Comparison of ENCODE assay signal across 18 cellular contexts in the genomic region with DNA sequence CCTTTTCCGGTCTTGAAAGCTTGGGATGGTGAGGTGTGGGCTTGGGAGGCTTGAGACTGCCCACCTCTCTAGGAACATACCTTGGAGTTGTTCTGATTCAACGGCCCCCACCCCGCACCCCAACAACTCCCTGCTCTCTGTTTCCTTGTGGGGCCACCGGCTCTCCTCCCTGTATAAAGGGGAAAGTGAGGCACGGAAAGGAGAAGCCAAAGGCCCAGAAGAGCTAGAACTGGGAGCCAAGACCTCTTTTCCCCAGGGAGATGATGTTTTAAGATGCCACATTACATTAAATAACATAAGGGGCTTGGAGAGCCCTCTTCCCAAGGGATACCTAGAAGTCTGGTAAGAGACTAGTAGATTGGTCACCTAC. TPM values are rescaled to one million over a fixed set of nuclear protein-coding genes. Genes with fewer than 3 reads are reported as not detected.
DNase-seq lines count a peak whose midpoint lies in the region; ATAC-seq and TF ChIP-seq lines count a peak whose summit lies in the region.
"Had no signal": no experiment of that assay in that cellular context is flagged by ENCODE, and none has a peak within 500 bp of the region (broad histone marks: within the 10 kb centered on the region; RNA-seq: fewer than 3 reads in every experiment).

No MANE protein-coding gene starts in this region.

- H3K9ac ChIP-seq in neural cell (ENCODE audit: low read length): peak overlapping the region; percentile 74

- TF ChIP-seq CTCF in GM23338 (conservative IDR thresholded peaks at IDR 0.05; ENCODE audit: low read depth in 2 of 2) (no peak), glutamatergic neuron (IDR thresholded peaks at IDR 0.05; ENCODE audit: partially characterized antibody, unreplicated experiment) (no peak), neural cell (IDR thresholded peaks at IDR 0.05; ENCODE audit: poor library complexity, severe bottlenecking) (no peak), tibial nerve (IDR thresholded peaks at IDR 0.05) (no peak)

- no peaks in the 10 kb centered on the region; the same call in 2 of the 3 replicates for H3K9me3 Mint-ChIP-seq in GM23338
- H3K9me3 Mint-ChIP-seq in T-cell: no peaks in the 10 kb centered on the region
- peaks cover 5% of the 10 kb centered on the region for H3K9me3 Mint-ChIP-seq in glutamatergic neuron (ENCODE audit: unreplicated experiment)

- H3K4me1 Mint-ChIP-seq in GM23338 (peaks cover 32% of the 10 kb centered on the region), T-cell (peaks cover 8 to 11% (median 9%) of the 10 kb centered on the region in 3 donors), glutamatergic neuron (ENCODE audit: low read depth, unreplicated experiment) (peaks cover 12% of the 10 kb centered on the region)

- H3K9me3 ChIP-seq in neural cell (ENCODE audit: low read length) (no peaks in the 10 kb centered on the region), tibial nerve (no peaks in the 10 kb centered on the region)
- H3K9me3 ChIP-seq: BE2C, psoas muscle, tibial artery had no signal

- H4K20me1 ChIP-seq in GM23338 (replicated peaks; ENCODE audit: insufficient read depth) (peaks cover 4% of the 10 kb centered on the region; the same call in 1 of the 2 replicates), neural cell (ENCODE audit: insufficient read depth) (no peaks in the 10 kb centered on the region)

- no peak for TF ChIP-seq POLR2A in tibial nerve (IDR thresholded peaks at IDR 0.05)

- H2AFZ ChIP-seq in GM23338: peak overlapping the region; percentile 94
- H2AFZ ChIP-seq in neural cell (ENCODE audit: low read depth, low read length): no peak overlapping the region

- TF ChIP-seq EP300 in neural cell (conservative IDR thresholded peaks at IDR 0.05; ENCODE audit: poor library complexity, severe bottlenecking) (no peak), tibial nerve (IDR thresholded peaks at IDR 0.05) (no peak)

- H3K27ac ChIP-seq in GM23338 (ENCODE audit: low read depth) (no peak overlapping the region), neural cell (ENCODE audit: low read length) (no peak overlapping the region), tibial nerve (no peak overlapping the region)
- H3K27ac ChIP-seq: psoas muscle, tibial artery had no signal

- DNase-seq in GM23338 (ENCODE audit: low spot score) (no peak), T-cell (no peak), glutamatergic neuron (no peak), tibial nerve (ENCODE audit: low spot score in 2 of 2) (no peak), NCI-H1436 treated with DMSO at 0.1 percent for 48 hours (lab: John Stamatoyannopoulos, UW) (no peak), GF-D8 (lab: John Stamatoyannopoulos, UW) (no peak)
- DNase-seq: activated CD8-positive, alpha-beta memory T cell treated with anti-CD3 and anti-CD28 coated beads, Interleukin-2, amount 50 U/mL, for 4 hours; BE2C; central memory CD4-positive, alpha-beta T cell; effector memory CD4-positive, alpha-beta T cell; left cardiac atrium; MV-4-11; NCI-H2029; NCI-H524 treated with DMSO at 0.1 percent for 48 hours; psoas muscle; tibial artery had no signal

- H3K4me1 ChIP-seq in GM23338 (ENCODE audit: insufficient read depth) (peaks cover 28% of the 10 kb centered on the region), tibial nerve (peaks cover 0 to 21% (median 9%) of the 10 kb centered on the region in 4 donors)
- H3K4me1 ChIP-seq: BE2C had no signal

- H3K4me3 Mint-ChIP-seq in GM23338: peak overlapping the region; percentile 72
- peak overlapping the region; percentile 43 to 53 (median 46) for H3K4me3 Mint-ChIP-seq in T-cell
- H3K4me3 Mint-ChIP-seq in glutamatergic neuron (ENCODE audit: unreplicated experiment): peak overlapping the region; percentile 55

- CTCF ChIA-PET in T-cell (lab: Charles Lee): no interaction called here

- H3K27ac Mint-ChIP-seq in GM23338 (no peak overlapping the region), T-cell (no peak overlapping the region), glutamatergic neuron (ENCODE audit: unreplicated experiment) (no peak overlapping the region)

- ATAC-seq in GM23338 (no peak), T-cell (replicated peaks in 1 of 4) (no peak)
- ATAC-seq: K562 had no signal

- H3K36me3 Mint-ChIP-seq in GM23338 (ENCODE audit: low read depth) (no peaks in the 10 kb centered on the region; the same call in 2 of the 3 replicates), T-cell (no peaks in the 10 kb centered on the region), glutamatergic neuron (ENCODE audit: unreplicated experiment) (peaks cover 4% of the 10 kb centered on the region)

- 11 to 21% methylated on average over 5 of the region's 5 CpGs for WGBS in tibial nerve, 2 donors

- H3K9me2 ChIP-seq in GM23338 (ENCODE audit: insufficient read depth) (no peaks in the 10 kb centered on the region), neural cell (ENCODE audit: insufficient read depth, low read length) (no peaks in the 10 kb centered on the region)

- H3K4me3 ChIP-seq in GM23338: peak overlapping the region; percentile 83
- peak overlapping the region; percentile 90 for H3K4me3 ChIP-seq in neural cell (ENCODE audit: low read length)
- no peak overlapping the region for H3K4me3 ChIP-seq in tibial nerve
- H3K4me3 ChIP-seq: K562, tibial artery had no signal

- peak overlapping the region; percentile 92 for H3K4me2 ChIP-seq in GM23338
- no peak overlapping the region for H3K4me2 ChIP-seq in neural cell (ENCODE audit: low read length)

- H3K36me3 ChIP-seq in GM23338 (ENCODE audit: insufficient read depth) (no peaks in the 10 kb centered on the region), neural cell (ENCODE audit: insufficient read depth, low read length) (no peaks in the 10 kb centered on the region), tibial nerve (no peaks in the 10 kb centered on the region)
- H3K36me3 ChIP-seq: BE2C, tibial artery had no signal

- 0 out of 2 replicates have a peak, but pooled peaks cover 3% of the 10 kb centered on the region for H3F3A ChIP-seq in GM23338 (replicated peaks; ENCODE audit: low read depth)
- H3F3A ChIP-seq in neural cell (ENCODE audit: insufficient read depth, low read length, poor library complexity, severe bottlenecking): no peaks in the 10 kb centered on the region

- H3K27me3 Mint-ChIP-seq in GM23338 (ENCODE audit: insufficient read depth, low read depth, poor library complexity): peaks cover 25% of the 10 kb centered on the region
- peaks cover 43 to 54% of the 10 kb centered on the region in 2 donors for H3K27me3 Mint-ChIP-seq in T-cell
- H3K27me3 Mint-ChIP-seq in glutamatergic neuron (ENCODE audit: unreplicated experiment): peaks cover 4% of the 10 kb centered on the region

- H3K79me2 ChIP-seq in GM23338 (replicated peaks; ENCODE audit: insufficient read depth) (no peaks in the 10 kb centered on the region), neural cell (replicated peaks; ENCODE audit: insufficient read depth, low read length) (no peaks in the 10 kb centered on the region)

- POLR2A ChIA-PET in T-cell (lab: Charles Lee): no interaction called here

- H3K27me3 ChIP-seq in GM23338 (ENCODE audit: insufficient read depth) (peaks cover 43% of the 10 kb centered on the region), neural cell (ENCODE audit: insufficient read depth, low read depth, low read length) (peaks cover 14% of the 10 kb centered on the region), tibial nerve (peaks cover 3 to 55% of the 10 kb centered on the region in 2 donors)

- TF ChIP-seq RAD21 in neural cell (conservative IDR thresholded peaks at IDR 0.05): no peak

TF ChIP-seq in GM23338, 12 proteins besides CTCF, POLR2A, EP300 and RAD21:
- no peak for TF ChIP-seq EZH2 (IDR thresholded peaks at IDR 0.05; ENCODE audit: low read depth, unreplicated experiment)

TF ChIP-seq in neural cell, 6 proteins besides CTCF, POLR2A, EP300 and RAD21 (continues in another document):
- no peak for TF ChIP-seq TAF1 (IDR thresholded peaks at IDR 0.05; ENCODE audit: low read depth)
- no peak for TF ChIP-seq SMC3 (conservative IDR thresholded peaks at IDR 0.05; ENCODE audit: poor library complexity)
- TF ChIP-seq EZH2 (IDR thresholded peaks at IDR 0.05; ENCODE audit: borderline replicate concordance, insufficient read depth, low read length, poor library complexity, severe bottlenecking): no peak
- no peak for TF ChIP-seq POLR2AphosphoS5 (IDR thresholded peaks at IDR 0.05)
- no peak for TF ChIP-seq MXI1 (conservative IDR thresholded peaks at IDR 0.05; ENCODE audit: poor library complexity, severe bottlenecking)

RNA-seq across cellular contexts. Expression of gene DLGAP3, which starts 1.2 kb away (rescaled TPM):
- total RNA-seq in GM23338 (2014; rRNA removed; shearing (Covaris generic)): 12.6 and 13.7 TPM in 2 replicates
- polyA plus RNA-seq in GM23338 (2016; fragmentation: Nextera tagmentation; extraction: Ambion mirVana) (7.1 and 7.5 TPM in 2 replicates), neural cell (2.9 and 4.7 TPM in 2 replicates)
- total RNA-seq in T-cell (1 to 10 TPM in 1 of 5 donors, under 1 TPM in 4; 0.78 to 1.6 (median 0.99) TPM), glutamatergic neuron (ENCODE audit: unreplicated experiment) (44.8 TPM), tibial nerve (under 1 TPM in 3 of 4 donors, not detected in 1; 0.42 to 0.87 (median 0.78) TPM)
- polyA minus RNA-seq in neural cell: 14.5 and 14.6 TPM in 2 replicates

RNA-seq across cellular contexts. Expression of gene TMEM35B, which starts 54.5 kb away (rescaled TPM):
- 7.6 and 9.1 TPM in 2 replicates for total RNA-seq in GM23338 (2014; rRNA removed; shearing (Covaris generic))
- polyA plus RNA-seq in GM23338 (2016; fragmentation: Nextera tagmentation; extraction: Ambion mirVana): 27.0 and 27.1 TPM in 2 replicates
- 10 to 100 TPM; 12.4 to 51.6 (median 41.8) TPM for total RNA-seq in T-cell
- not detected for total RNA-seq in glutamatergic neuron (ENCODE audit: unreplicated experiment)
- 1.3 TPM in 1 of 2 replicates, not detected in the other for polyA plus RNA-seq in neural cell
- not detected in 2 replicates for polyA minus RNA-seq in neural cell
- 10 to 100 TPM; 42.9 to 66.5 (median 62.2) TPM for total RNA-seq in tibial nerve

Comparison
In these comparisons a context has a peak if more than half of its experiments do, and no peak if none do; other contexts are left out.
1. H3K4me3 ChIP-seq: peak in GM23338 (single experiment) and neural cell (single experiment); none in tibial nerve (0 of 4).
2. Peak in every context shown above with its lines, with median percentiles within 50 percentile points of each other: H3K4me3 Mint-ChIP-seq.